ENCODE assay signal across 8 cellular contexts in the genomic region with DNA sequence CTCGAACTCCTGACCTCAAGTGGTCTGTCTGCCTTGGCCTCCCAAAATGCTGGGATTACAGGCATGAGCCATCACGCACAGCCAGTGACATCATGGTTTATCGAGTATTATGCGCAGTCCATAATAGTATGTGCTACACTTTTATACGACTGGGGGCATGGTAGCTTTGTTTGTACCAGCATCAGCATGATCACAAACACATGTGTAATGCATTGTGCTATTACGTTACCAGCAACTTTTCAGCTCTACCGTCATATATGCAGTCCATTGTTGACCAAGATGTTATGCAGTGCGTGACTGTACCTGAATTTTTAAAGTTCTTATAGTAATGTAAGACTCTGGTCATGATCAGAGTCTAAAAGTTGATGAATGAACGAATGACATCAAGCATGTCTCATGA.
"Had no signal": no experiment of that assay in that cellular context is flagged by ENCODE, and none has a peak within 500 bp of the region (broad histone marks: within the 10 kb centered on the region; RNA-seq: fewer than 3 reads in every experiment).

No MANE protein-coding gene starts in this region.

- H3K4me2 ChIP-seq: GM23338 had no signal

- ATAC-seq: GM23338, HepG2, K562 had no signal

- DNase-seq: H9, HCEC 1CT, KG1 had no signal

- H3K4me3 Mint-ChIP-seq: GM23338, H9 had no signal

- H2AFZ ChIP-seq: GM23338 had no signal

- H3K4me3 ChIP-seq: GM23338, K562 had no signal

- H3K9me3 Mint-ChIP-seq: GM23338, H9 had no signal

- H3K27ac Mint-ChIP-seq: GM23338, H9 had no signal

- FAIRE-seq: H1, H54, HepG2, K562 had no signal
